ENCODE assay signal across 17 cellular contexts in genomic region chr14:63713058-63713457, GRCh38. TPM values are rescaled to one million over a fixed set of nuclear protein-coding genes. Genes with fewer than 3 reads are reported as not detected.
DNase-seq lines count a peak whose midpoint lies in the region; ATAC-seq lines count a peak whose summit lies in the region.
"Had no signal": no experiment of that assay in that cellular context is flagged by ENCODE, and none has a peak within 500 bp of the region (broad histone marks: within the 10 kb centered on the region; RNA-seq: fewer than 3 reads in every experiment).

No MANE protein-coding gene starts in this region.

- H3K27ac Mint-ChIP-seq in activated CD4-positive, alpha-beta T cell treated with anti-CD3 and anti-CD28 coated beads, Interleukin-2, amount 10 ng/mL, durations not matched to agents 24 days and 14 days, result peak overlapping the region; percentile 36
- peak overlapping the region; percentile 3 to 86 (median 66) for H3K27ac Mint-ChIP-seq in IgD-negative memory B cell
- peak overlapping the region; percentile 32 for H3K27ac Mint-ChIP-seq in activated naive CD8-positive, alpha-beta T cell treated with anti-CD3 and anti-CD28 coated beads for 36 hours
- H3K27ac Mint-ChIP-seq in natural killer cell treated with Interleukin-12 subunit alpha and Interleukin-12 subunit beta and Interleukin-15 and Interleukin-18, amount 100 ng/mL, for 72 hours, result peak overlapping the region; percentile 21 to 47
- H3K27ac Mint-ChIP-seq: nephron progenitor cell had no signal

- H3K27me3 Mint-ChIP-seq in activated CD4-positive, alpha-beta T cell treated with anti-CD3 and anti-CD28 coated beads, Interleukin-2, amount 10 ng/mL, durations not matched to agents 24 days and 14 days, result no peaks in the 10 kb centered on the region
- H3K27me3 Mint-ChIP-seq in IgD-negative memory B cell, result no peaks in the 10 kb centered on the region
- no peaks in the 10 kb centered on the region for H3K27me3 Mint-ChIP-seq in activated naive CD8-positive, alpha-beta T cell treated with anti-CD3 and anti-CD28 coated beads for 36 hours
- no peaks in the 10 kb centered on the region for H3K27me3 Mint-ChIP-seq in natural killer cell treated with Interleukin-12 subunit alpha and Interleukin-12 subunit beta and Interleukin-15 and Interleukin-18, amount 100 ng/mL, for 72 hours

- peaks cover 16% of the 10 kb centered on the region for H3K4me1 Mint-ChIP-seq in activated CD4-positive, alpha-beta T cell treated with anti-CD3 and anti-CD28 coated beads, Interleukin-2, amount 10 ng/mL, durations not matched to agents 24 days and 14 days
- peaks cover 31 to 41% (median 39%) of the 10 kb centered on the region in 3 donors for H3K4me1 Mint-ChIP-seq in IgD-negative memory B cell
- H3K4me1 Mint-ChIP-seq in activated naive CD8-positive, alpha-beta T cell treated with anti-CD3 and anti-CD28 coated beads for 36 hours, result peaks cover 27% of the 10 kb centered on the region
- H3K4me1 Mint-ChIP-seq in natural killer cell treated with Interleukin-12 subunit alpha and Interleukin-12 subunit beta and Interleukin-15 and Interleukin-18, amount 100 ng/mL, for 72 hours (ENCODE audit: low read depth in 2 of 2), result peaks cover 19 to 23% of the 10 kb centered on the region in 2 donors
- H3K4me1 Mint-ChIP-seq: nephron progenitor cell had no signal

- ATAC-seq in natural killer cell treated with Interleukin-12 subunit alpha and Interleukin-12 subunit beta and Interleukin-15 and Interleukin-18, amount 100 ng/mL, for 72 hours, result peak; percentile 56 to 86
- ATAC-seq: gastrocnemius medialis had no signal

- H3K9me3 Mint-ChIP-seq in activated CD4-positive, alpha-beta T cell treated with anti-CD3 and anti-CD28 coated beads, Interleukin-2, amount 10 ng/mL, durations not matched to agents 24 days and 14 days, result peaks cover 3% of the 10 kb centered on the region
- H3K9me3 Mint-ChIP-seq in IgD-negative memory B cell, result peaks cover 0 to 2% (median 0%) of the 10 kb centered on the region in 3 donors
- H3K9me3 Mint-ChIP-seq in activated naive CD8-positive, alpha-beta T cell treated with anti-CD3 and anti-CD28 coated beads for 36 hours, result peaks cover 8% of the 10 kb centered on the region
- no peaks in the 10 kb centered on the region for H3K9me3 Mint-ChIP-seq in natural killer cell treated with Interleukin-12 subunit alpha and Interleukin-12 subunit beta and Interleukin-15 and Interleukin-18, amount 100 ng/mL, for 72 hours

- peaks cover 33% of the 10 kb centered on the region for H3K36me3 Mint-ChIP-seq in activated CD4-positive, alpha-beta T cell treated with anti-CD3 and anti-CD28 coated beads, Interleukin-2, amount 10 ng/mL, durations not matched to agents 24 days and 14 days (ENCODE audit: low read depth)
- H3K36me3 Mint-ChIP-seq in IgD-negative memory B cell, result peaks cover 8% of the 10 kb centered on the region
- H3K36me3 Mint-ChIP-seq in activated naive CD8-positive, alpha-beta T cell treated with anti-CD3 and anti-CD28 coated beads for 36 hours, result peaks cover 37% of the 10 kb centered on the region
- peaks cover 25% of the 10 kb centered on the region for H3K36me3 Mint-ChIP-seq in natural killer cell treated with Interleukin-12 subunit alpha and Interleukin-12 subunit beta and Interleukin-15 and Interleukin-18, amount 100 ng/mL, for 72 hours

- no peak for DNase-seq in activated CD4-positive, alpha-beta T cell treated with anti-CD3 and anti-CD28 coated beads, Interleukin-2, amount 10 ng/mL, durations not matched to agents 24 days and 14 days
- DNase-seq in activated CD4-positive, alpha-beta T cell treated with anti-CD3 and anti-CD28 coated beads for 48 hours, result no peak
- DNase-seq in activated naive CD8-positive, alpha-beta T cell treated with anti-CD3 and anti-CD28 coated beads for 36 hours, result no peak
- DNase-seq in natural killer cell treated with Interleukin-12 subunit alpha and Interleukin-12 subunit beta and Interleukin-15 and Interleukin-18, amount 100 ng/mL, for 72 hours (ENCODE audit: low spot score), result no peak
- no peak for DNase-seq in NCI-H1436 (lab: John Stamatoyannopoulos, UW)
- no peak for DNase-seq in DMS53 treated with DMSO at 0.1 percent for 48 hours (lab: John Stamatoyannopoulos, UW; ENCODE audit: unreplicated experiment)
- no peak for DNase-seq in stimulated activated CD4-positive, alpha-beta T cell treated with anti-CD3 and anti-CD28 coated beads, Interleukin-4, amount 100 ng/mL, for 24 hours
- DNase-seq: activated CD4-positive, CD25-positive, alpha-beta regulatory T cell treated with anti-CD3 and anti-CD28 coated beads, Interleukin-2, amount 50 U/mL, for 72 hours; activated gamma-delta T cell; Caco-2; gastrocnemius medialis; MM.1S; NCI-H2029; NCI-H774; nephron progenitor cell; Peyer's patch had no signal

- H3K4me3 Mint-ChIP-seq in activated CD4-positive, alpha-beta T cell treated with anti-CD3 and anti-CD28 coated beads, Interleukin-2, amount 10 ng/mL, durations not matched to agents 24 days and 14 days, result peak overlapping the region; percentile 14
- H3K4me3 Mint-ChIP-seq in IgD-negative memory B cell, result peak overlapping the region in 3 of 4 donors; percentile 10 to 70 (median 58)
- peak overlapping the region; percentile 33 for H3K4me3 Mint-ChIP-seq in activated naive CD8-positive, alpha-beta T cell treated with anti-CD3 and anti-CD28 coated beads for 36 hours
- peak overlapping the region; percentile 71 for H3K4me3 Mint-ChIP-seq in natural killer cell treated with Interleukin-12 subunit alpha and Interleukin-12 subunit beta and Interleukin-15 and Interleukin-18, amount 100 ng/mL, for 72 hours
- H3K4me3 Mint-ChIP-seq: nephron progenitor cell had no signal

- intact Hi-C loops in activated CD4-positive, alpha-beta T cell treated with anti-CD3 and anti-CD28 coated beads, Interleukin-2, amount 10 ng/mL, durations not matched to agents 24 days and 14 days (cut with micrococcal nuclease), result no loop called here

RNA-seq across cellular contexts. Expression of gene SGPP1, which starts 14.8 kb away (rescaled TPM):
- 12.2 and 13.3 TPM in 2 replicates for total RNA-seq in activated CD4-positive, alpha-beta T cell treated with anti-CD3 and anti-CD28 coated beads, Interleukin-2, amount 10 ng/mL, durations not matched to agents 24 days and 14 days
- polyA plus RNA-seq in IgD-negative memory B cell, result 30.5 TPM
- total RNA-seq in activated naive CD8-positive, alpha-beta T cell treated with anti-CD3 and anti-CD28 coated beads for 36 hours, result 10 to 100 TPM; 11.0 to 11.6 TPM
- 10 to 100 TPM; 10.9 to 15.0 TPM for total RNA-seq in natural killer cell treated with Interleukin-12 subunit alpha and Interleukin-12 subunit beta and Interleukin-15 and Interleukin-18, amount 100 ng/mL, for 72 hours

Comparison
In these comparisons a context has a peak if more than half of its experiments do, and no peak if none do; other contexts are left out.
1. H3K4me3 Mint-ChIP-seq: peak in every context shown above with its lines; median percentile 71 in natural killer cell treated with Interleukin-12 subunit alpha and Interleukin-12 subunit beta and Interleukin-15 and Interleukin-18, amount 100 ng/mL, for 72 hours; 58 in IgD-negative memory B cell; 33 in activated naive CD8-positive, alpha-beta T cell treated with anti-CD3 and anti-CD28 coated beads for 36 hours; 14 in activated CD4-positive, alpha-beta T cell treated with anti-CD3 and anti-CD28 coated beads, Interleukin-2, amount 10 ng/mL, durations not matched to agents 24 days and 14 days.